Comparison of ENCODE assay signal across 19 cellular contexts in the genomic region with DNA sequence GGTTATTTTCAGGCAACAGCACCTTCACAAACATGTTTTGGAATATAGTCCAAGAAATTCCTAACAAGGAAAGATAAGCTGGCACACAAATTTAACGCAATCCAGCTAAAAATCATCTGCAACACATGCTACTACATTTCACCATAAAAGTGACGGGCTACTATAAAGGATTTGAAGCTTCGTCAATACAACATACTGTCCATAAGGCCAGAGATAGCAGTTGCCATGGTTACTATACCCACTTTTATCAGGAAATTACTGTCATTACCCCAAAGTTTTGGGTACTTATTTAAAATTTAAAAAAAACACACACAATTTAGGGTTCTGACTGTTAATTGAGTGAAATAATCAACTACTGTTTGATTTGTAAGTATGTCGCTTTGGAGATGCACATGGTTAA. TPM values are rescaled to one million over a fixed set of nuclear protein-coding genes. Genes with fewer than 3 reads are reported as not detected.
DNase-seq lines count a peak whose midpoint lies in the region; ATAC-seq and TF ChIP-seq lines count a peak whose summit lies in the region.
"Had no signal": no experiment of that assay in that cellular context is flagged by ENCODE, and none has a peak within 500 bp of the region (broad histone marks: within the 10 kb centered on the region; RNA-seq: fewer than 3 reads in every experiment).

No MANE protein-coding gene starts in this region.

- no peak overlapping the region for H3K4me3 ChIP-seq in CD8-positive, alpha-beta T cell (ENCODE audit: low read depth, low read length)
- H3K4me3 ChIP-seq in Karpas-422 (ENCODE audit: low read length), result no peak overlapping the region
- H3K4me3 ChIP-seq in neural progenitor cell, result no peak overlapping the region
- H3K4me3 ChIP-seq in ovary, result no peak overlapping the region
- H3K4me3 ChIP-seq: uterus had no signal

- no peak overlapping the region for H3K4me3 Mint-ChIP-seq in CD8-positive, alpha-beta T cell
- H3K4me3 Mint-ChIP-seq in dendritic cell treated with granulocyte-macrophage colony-stimulating factor and Interleukin-4, amounts not matched to agents 40 ng/mL and 50 ng/mL, for 4 days, result no peak overlapping the region
- no peak overlapping the region for H3K4me3 Mint-ChIP-seq in neural progenitor cell
- no peak overlapping the region for H3K4me3 Mint-ChIP-seq in activated naive CD4-positive, alpha-beta T cell treated with anti-CD3 and anti-CD28 coated beads for 36 hours

- H4K20me1 ChIP-seq in Karpas-422 (ENCODE audit: insufficient read depth, low read depth, low read length) (no peaks in the 10 kb centered on the region), neural progenitor cell (ENCODE audit: low read depth) (peaks cover 74% of the 10 kb centered on the region)

- no peak for DNase-seq in CD8-positive, alpha-beta T cell
- DNase-seq in Karpas-422, result no peak
- DNase-seq in neural progenitor cell (ENCODE audit: low spot score), result no peak
- no peak for DNase-seq in activated naive CD4-positive, alpha-beta T cell treated with anti-CD3 and anti-CD28 coated beads, Interleukin-2, amount 50 U/mL, for 72 hours (ENCODE audit: low spot score in 2 of 2)
- DNase-seq in activated naive CD4-positive, alpha-beta T cell treated with anti-CD3 and anti-CD28 coated beads for 36 hours, result no peak
- no peak for DNase-seq in DMS 273 (lab: John Stamatoyannopoulos, UW; ENCODE audit: unreplicated experiment)
- DNase-seq in ovary, result no peak
- DNase-seq: Caco-2, HCEC 1CT, hypothalamus, KG1, mesenchymal stem cell, NCI-H1092 treated with DMSO at 0.1 percent for 48 hours, NCI-H524 treated with DMSO at 0.1 percent for 48 hours, SIG-M5, uterus, WERI-Rb-1 had no signal

- peaks cover 19% of the 10 kb centered on the region for H3F3A ChIP-seq in neural progenitor cell (ENCODE audit: low read depth)

- TF ChIP-seq POLR2A in ovary (IDR thresholded peaks at IDR 0.05), result no peak

- H3K27me3 ChIP-seq in CD8-positive, alpha-beta T cell (ENCODE audit: insufficient read depth, low read length), result no peaks in the 10 kb centered on the region
- no peaks in the 10 kb centered on the region for H3K27me3 ChIP-seq in Karpas-422 (ENCODE audit: low read length)
- no peaks in the 10 kb centered on the region for H3K27me3 ChIP-seq in neural progenitor cell
- H3K27me3 ChIP-seq in ovary, result no peaks in the 10 kb centered on the region
- H3K27me3 ChIP-seq: uterus had no signal

- WGBS in ovary, 3 donors, result 51 to 61% (median 60%) methylated on average over 4 of the region's 4 CpGs

- no peak overlapping the region for H3K27ac ChIP-seq in CD8-positive, alpha-beta T cell (ENCODE audit: low read depth, low read length)
- H3K27ac ChIP-seq in Karpas-422 (ENCODE audit: low read length) (peak overlapping the region; percentile 55), neural progenitor cell (peak overlapping the region; percentile 40), ovary (no peak overlapping the region)
- H3K27ac ChIP-seq: WERI-Rb-1 had no signal

- CTCF ChIA-PET in CD8-positive, alpha-beta T cell (lab: Charles Lee), result interaction anchor here (0.7 to 0.8 kb wide), 2 partner anchors 9 to 150 kb away, joined by 3 read pairs; no protein-coding TSS in a partner anchor
- CTCF ChIA-PET in activated naive CD4-positive, alpha-beta T cell treated with anti-CD3 and anti-CD28 coated beads for 36 hours (lab: Charles Lee), result interaction anchor here (1.3 kb wide), 1 partner anchor 10 kb away, joined by 4 read pairs; no protein-coding TSS in a partner anchor

- no peaks in the 10 kb centered on the region for H3K27me3 Mint-ChIP-seq in CD8-positive, alpha-beta T cell (ENCODE audit: low read depth)
- no peaks in the 10 kb centered on the region for H3K27me3 Mint-ChIP-seq in dendritic cell treated with granulocyte-macrophage colony-stimulating factor and Interleukin-4, amounts not matched to agents 40 ng/mL and 50 ng/mL, for 4 days
- peaks cover 3% of the 10 kb centered on the region for H3K27me3 Mint-ChIP-seq in neural progenitor cell (ENCODE audit: insufficient read depth, low read depth)
- no peaks in the 10 kb centered on the region for H3K27me3 Mint-ChIP-seq in activated naive CD4-positive, alpha-beta T cell treated with anti-CD3 and anti-CD28 coated beads for 36 hours (ENCODE audit: low read depth)

- peak overlapping the region; percentile 2 for H3K27ac Mint-ChIP-seq in CD8-positive, alpha-beta T cell
- H3K27ac Mint-ChIP-seq in dendritic cell treated with granulocyte-macrophage colony-stimulating factor and Interleukin-4, amounts not matched to agents 40 ng/mL and 50 ng/mL, for 4 days, result peak overlapping the region; percentile 17
- H3K27ac Mint-ChIP-seq in neural progenitor cell, result no peak overlapping the region
- H3K27ac Mint-ChIP-seq in activated naive CD4-positive, alpha-beta T cell treated with anti-CD3 and anti-CD28 coated beads, Interleukin-2, amount 50 U/mL, for 72 hours, result peak overlapping the region in 1 of 2 donors; percentile 55
- no peak overlapping the region for H3K27ac Mint-ChIP-seq in activated naive CD4-positive, alpha-beta T cell treated with anti-CD3 and anti-CD28 coated beads for 36 hours

- no peaks in the 10 kb centered on the region for H3K9me3 Mint-ChIP-seq in CD8-positive, alpha-beta T cell
- no peaks in the 10 kb centered on the region for H3K9me3 Mint-ChIP-seq in dendritic cell treated with granulocyte-macrophage colony-stimulating factor and Interleukin-4, amounts not matched to agents 40 ng/mL and 50 ng/mL, for 4 days
- H3K9me3 Mint-ChIP-seq in neural progenitor cell, result no peaks in the 10 kb centered on the region
- no peaks in the 10 kb centered on the region for H3K9me3 Mint-ChIP-seq in activated naive CD4-positive, alpha-beta T cell treated with anti-CD3 and anti-CD28 coated beads, Interleukin-2, amount 50 U/mL, for 72 hours
- H3K9me3 Mint-ChIP-seq in activated naive CD4-positive, alpha-beta T cell treated with anti-CD3 and anti-CD28 coated beads for 36 hours, result no peaks in the 10 kb centered on the region
- H3K9me3 Mint-ChIP-seq: T-helper 1 cell treated with Interleukin-12 subunit alpha and Interleukin-12 subunit beta and Interleukin-4 antibody, amounts not matched to agents 30 μg/mL and 1 μg/mL, for 36 hours had no signal

- H3K9me2 ChIP-seq in Karpas-422 (replicated peaks; ENCODE audit: insufficient read depth, low read length), result no peaks in the 10 kb centered on the region

- H3K79me2 ChIP-seq in Karpas-422 (ENCODE audit: low read length) (peaks cover 99% of the 10 kb centered on the region), neural progenitor cell (ENCODE audit: low read depth) (peaks cover 99% of the 10 kb centered on the region)

- intact Hi-C loops in CD8-positive, alpha-beta T cell (cut with DNase I, micrococcal nuclease), result loop anchor here (10.0 kb wide), 3 partner anchors 150 to 1310 kb away; partner anchors contain the start of genes ATG13 (in 1 of the 2), HARBI1 (in 1 of the 2) and PSMC3 (in 1 of the 2)
- intact Hi-C loops in dendritic cell treated with granulocyte-macrophage colony-stimulating factor and Interleukin-4, amounts not matched to agents 40 ng/mL and 50 ng/mL, for 4 days (cut with micrococcal nuclease), result loop anchor here (10.0 kb wide), 1 partner anchor 270 kb away; the partner anchor contains the start of gene CRY2
- intact Hi-C loops in activated naive CD4-positive, alpha-beta T cell treated with anti-CD3 and anti-CD28 coated beads for 36 hours (cut with micrococcal nuclease), result loop anchor here (10.0 kb wide), 1 partner anchor 110 kb away; no protein-coding TSS in a partner anchor
- intact Hi-C loops in ovary (cut with DNase I), result no loop called here

- no peak for ATAC-seq in CD8-positive, alpha-beta T cell
- ATAC-seq in activated naive CD4-positive, alpha-beta T cell treated with anti-CD3 and anti-CD28 coated beads, Interleukin-2, amount 50 U/mL, for 72 hours, result no peak

- H3K9me3 ChIP-seq in CD8-positive, alpha-beta T cell (ENCODE audit: low read length), result no peaks in the 10 kb centered on the region
- no peaks in the 10 kb centered on the region for H3K9me3 ChIP-seq in Karpas-422 (ENCODE audit: low read length)
- no peaks in the 10 kb centered on the region for H3K9me3 ChIP-seq in neural progenitor cell (ENCODE audit: low read depth)
- H3K9me3 ChIP-seq in ovary, result no peaks in the 10 kb centered on the region
- H3K9me3 ChIP-seq: Caco-2, uterus had no signal

- H2AFZ ChIP-seq in Karpas-422 (ENCODE audit: low read length) (no peak overlapping the region), neural progenitor cell (replicated peaks) (no peak overlapping the region)

- no peak for TF ChIP-seq EP300 in ovary (IDR thresholded peaks at IDR 0.05)

- no peak for TF ChIP-seq CTCF in CD8-positive, alpha-beta T cell (IDR thresholded peaks at IDR 0.05)
- TF ChIP-seq CTCF in neural progenitor cell (IDR thresholded peaks at IDR 0.05) (no peak), ovary (IDR thresholded peaks at IDR 0.05) (no peak)

- POLR2A ChIA-PET in CD8-positive, alpha-beta T cell (lab: Charles Lee), result no interaction called here

- H3K4me1 Mint-ChIP-seq in CD8-positive, alpha-beta T cell (ENCODE audit: low read depth), result peaks cover 53% of the 10 kb centered on the region
- H3K4me1 Mint-ChIP-seq in dendritic cell treated with granulocyte-macrophage colony-stimulating factor and Interleukin-4, amounts not matched to agents 40 ng/mL and 50 ng/mL, for 4 days (ENCODE audit: low read depth), result peaks cover 42% of the 10 kb centered on the region
- H3K4me1 Mint-ChIP-seq in neural progenitor cell, result peaks cover 43% of the 10 kb centered on the region
- peaks cover 52% of the 10 kb centered on the region for H3K4me1 Mint-ChIP-seq in activated naive CD4-positive, alpha-beta T cell treated with anti-CD3 and anti-CD28 coated beads for 36 hours (ENCODE audit: low read depth)

- peak overlapping the region; percentile 46; the same call in 1 of the 2 replicates for H3K9ac ChIP-seq in Karpas-422 (ENCODE audit: low read length)
- H3K9ac ChIP-seq in neural progenitor cell, result no peak overlapping the region

- H3K36me3 ChIP-seq in CD8-positive, alpha-beta T cell (ENCODE audit: insufficient read depth, low read length), result no peaks in the 10 kb centered on the region
- no peaks in the 10 kb centered on the region for H3K36me3 ChIP-seq in Karpas-422 (ENCODE audit: insufficient read depth, low read length)
- no peaks in the 10 kb centered on the region for H3K36me3 ChIP-seq in neural progenitor cell
- no peaks in the 10 kb centered on the region for H3K36me3 ChIP-seq in ovary
- H3K36me3 ChIP-seq: uterus, WERI-Rb-1 had no signal

- peak overlapping the region; percentile 94 for H3K4me2 ChIP-seq in Karpas-422 (ENCODE audit: low read depth, low read length, poor library complexity, severe bottlenecking)
- H3K4me2 ChIP-seq in neural progenitor cell, result no peak overlapping the region

- peaks cover 3% of the 10 kb centered on the region for H3K36me3 Mint-ChIP-seq in CD8-positive, alpha-beta T cell
- H3K36me3 Mint-ChIP-seq in dendritic cell treated with granulocyte-macrophage colony-stimulating factor and Interleukin-4, amounts not matched to agents 40 ng/mL and 50 ng/mL, for 4 days (ENCODE audit: low read depth), result peaks cover 10% of the 10 kb centered on the region
- no peaks in the 10 kb centered on the region for H3K36me3 Mint-ChIP-seq in neural progenitor cell
- H3K36me3 Mint-ChIP-seq in activated naive CD4-positive, alpha-beta T cell treated with anti-CD3 and anti-CD28 coated beads, Interleukin-2, amount 50 U/mL, for 72 hours, result peaks cover 4 to 5% of the 10 kb centered on the region in 2 donors
- no peaks in the 10 kb centered on the region for H3K36me3 Mint-ChIP-seq in activated naive CD4-positive, alpha-beta T cell treated with anti-CD3 and anti-CD28 coated beads for 36 hours (ENCODE audit: low read depth)

- H3K4me1 ChIP-seq in CD8-positive, alpha-beta T cell (ENCODE audit: insufficient read depth, low read length), result peaks cover 53% of the 10 kb centered on the region
- H3K4me1 ChIP-seq in Karpas-422 (ENCODE audit: low read length) (peaks cover 75% of the 10 kb centered on the region), neural progenitor cell (peaks cover 20% of the 10 kb centered on the region), ovary (ENCODE audit: insufficient read depth) (no peaks in the 10 kb centered on the region)

RNA-seq across cellular contexts. Expression of gene PHF21A, which starts 6.9 kb away (rescaled TPM):
- 10 to 100 TPM; 55.7 to 60.2 TPM for total RNA-seq in CD8-positive, alpha-beta T cell
- total RNA-seq in Karpas-422 (2014; rRNA removed; shearing (Covaris generic); ENCODE audit: low replicate concordance), result 33.0 and 51.7 TPM in 2 replicates
- total RNA-seq in neural progenitor cell (ENCODE audit: low replicate concordance) (33.9 and 49.6 TPM in 2 replicates), ovary (10 to 100 TPM; 20.6 to 76.0 (median 60.7) TPM)
- total RNA-seq in activated naive CD4-positive, alpha-beta T cell treated with anti-CD3 and anti-CD28 coated beads, Interleukin-2, amount 50 U/mL, for 72 hours, result 10 to 100 TPM; 53.0 to 54.6 TPM
- 10 to 100 TPM; 40.4 to 42.6 TPM for total RNA-seq in activated naive CD4-positive, alpha-beta T cell treated with anti-CD3 and anti-CD28 coated beads for 36 hours
- 10 to 100 TPM; 29.0 to 42.9 TPM for polyA plus RNA-seq in ovary

Comparison
In these comparisons a context has a peak if more than half of its experiments do, and no peak if none do; other contexts are left out.
1. H3K27ac ChIP-seq: peak in Karpas-422 (single experiment) and neural progenitor cell (single experiment); none in CD8-positive, alpha-beta T cell (single experiment) and ovary (0 of 2).
2. H3K27ac Mint-ChIP-seq: peak in CD8-positive, alpha-beta T cell (single experiment) and dendritic cell treated with granulocyte-macrophage colony-stimulating factor and Interleukin-4, amounts not matched to agents 40 ng/mL and 50 ng/mL, for 4 days (single experiment); none in neural progenitor cell (single experiment) and activated naive CD4-positive, alpha-beta T cell treated with anti-CD3 and anti-CD28 coated beads for 36 hours (single experiment).
3. intact Hi-C loops: an anchor here in CD8-positive, alpha-beta T cell (10.0 kb wide), dendritic cell treated with granulocyte-macrophage colony-stimulating factor and Interleukin-4, amounts not matched to agents 40 ng/mL and 50 ng/mL, for 4 days (10.0 kb wide) and activated naive CD4-positive, alpha-beta T cell treated with anti-CD3 and anti-CD28 coated beads for 36 hours (10.0 kb wide); none called in ovary.